2 cellular contexts compared by ENCODE assay signal in the genomic region with DNA sequence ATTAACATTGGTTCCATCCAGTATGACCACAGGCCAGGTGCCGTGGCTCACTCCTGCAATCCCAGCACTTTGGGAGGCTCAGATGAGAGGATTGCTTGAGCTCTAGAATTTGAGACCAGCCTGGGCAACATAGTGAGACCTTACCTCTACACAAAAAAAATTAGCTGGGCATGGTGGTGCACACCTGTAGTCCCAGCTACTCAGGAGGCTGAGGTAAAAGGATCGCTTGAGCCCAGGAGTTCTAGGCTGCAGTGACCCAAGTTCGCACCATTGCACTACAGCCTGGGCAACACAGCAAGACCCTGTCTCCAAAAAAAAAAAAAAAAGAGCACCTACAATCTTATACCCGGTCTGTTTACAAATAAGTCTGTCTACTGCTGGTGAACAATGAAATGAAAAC.
A peak's percentile ranks its signal among the peaks of the same experiment; 100 is the strongest.
TF ChIP-seq lines count a peak whose summit lies in the region.

No MANE protein-coding gene starts in this region.

TF ChIP-seq in HepG2, 621 proteins besides CTCF, POLR2A, EP300 and RAD21:
- TF ChIP-seq, protein P1, sequence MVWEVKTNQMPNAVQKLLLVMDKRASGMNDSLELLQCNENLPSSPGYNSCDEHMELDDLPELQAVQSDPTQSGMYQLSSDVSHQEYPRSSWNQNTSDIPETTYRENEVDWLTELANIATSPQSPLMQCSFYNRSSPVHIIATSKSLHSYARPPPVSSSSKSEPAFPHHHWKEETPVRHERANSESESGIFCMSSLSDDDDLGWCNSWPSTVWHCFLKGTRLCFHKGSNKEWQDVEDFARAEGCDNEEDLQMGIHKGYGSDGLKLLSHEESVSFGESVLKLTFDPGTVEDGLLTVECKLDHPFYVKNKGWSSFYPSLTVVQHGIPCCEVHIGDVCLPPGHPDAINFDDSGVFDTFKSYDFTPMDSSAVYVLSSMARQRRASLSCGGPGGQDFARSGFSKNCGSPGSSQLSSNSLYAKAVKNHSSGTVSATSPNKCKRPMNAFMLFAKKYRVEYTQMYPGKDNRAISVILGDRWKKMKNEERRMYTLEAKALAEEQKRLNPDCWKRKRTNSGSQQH (CRISPR knock-in tag; IDR thresholded peaks at IDR 0.05; ENCODE audit: low read depth), result no peak
- TF ChIP-seq ZNF121 (CRISPR knock-in tag; IDR thresholded peaks at IDR 0.05), result peak; percentile 42; the same call in 1 of the 2 replicates
- TF ChIP-seq, protein P2, sequence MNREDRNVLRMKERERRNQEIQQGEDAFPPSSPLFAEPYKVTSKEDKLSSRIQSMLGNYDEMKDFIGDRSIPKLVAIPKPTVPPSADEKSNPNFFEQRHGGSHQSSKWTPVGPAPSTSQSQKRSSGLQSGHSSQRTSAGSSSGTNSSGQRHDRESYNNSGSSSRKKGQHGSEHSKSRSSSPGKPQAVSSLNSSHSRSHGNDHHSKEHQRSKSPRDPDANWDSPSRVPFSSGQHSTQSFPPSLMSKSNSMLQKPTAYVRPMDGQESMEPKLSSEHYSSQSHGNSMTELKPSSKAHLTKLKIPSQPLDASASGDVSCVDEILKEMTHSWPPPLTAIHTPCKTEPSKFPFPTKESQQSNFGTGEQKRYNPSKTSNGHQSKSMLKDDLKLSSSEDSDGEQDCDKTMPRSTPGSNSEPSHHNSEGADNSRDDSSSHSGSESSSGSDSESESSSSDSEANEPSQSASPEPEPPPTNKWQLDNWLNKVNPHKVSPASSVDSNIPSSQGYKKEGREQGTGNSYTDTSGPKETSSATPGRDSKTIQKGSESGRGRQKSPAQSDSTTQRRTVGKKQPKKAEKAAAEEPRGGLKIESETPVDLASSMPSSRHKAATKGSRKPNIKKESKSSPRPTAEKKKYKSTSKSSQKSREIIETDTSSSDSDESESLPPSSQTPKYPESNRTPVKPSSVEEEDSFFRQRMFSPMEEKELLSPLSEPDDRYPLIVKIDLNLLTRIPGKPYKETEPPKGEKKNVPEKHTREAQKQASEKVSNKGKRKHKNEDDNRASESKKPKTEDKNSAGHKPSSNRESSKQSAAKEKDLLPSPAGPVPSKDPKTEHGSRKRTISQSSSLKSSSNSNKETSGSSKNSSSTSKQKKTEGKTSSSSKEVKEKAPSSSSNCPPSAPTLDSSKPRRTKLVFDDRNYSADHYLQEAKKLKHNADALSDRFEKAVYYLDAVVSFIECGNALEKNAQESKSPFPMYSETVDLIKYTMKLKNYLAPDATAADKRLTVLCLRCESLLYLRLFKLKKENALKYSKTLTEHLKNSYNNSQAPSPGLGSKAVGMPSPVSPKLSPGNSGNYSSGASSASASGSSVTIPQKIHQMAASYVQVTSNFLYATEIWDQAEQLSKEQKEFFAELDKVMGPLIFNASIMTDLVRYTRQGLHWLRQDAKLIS (CRISPR knock-in tag; IDR thresholded peaks at IDR 0.05), result no peak
- TF ChIP-seq ONECUT2 (CRISPR knock-in tag; IDR thresholded peaks at IDR 0.05), result no peak
TF ChIP-seq in HepG2: peak in this region for 1.

TF ChIP-seq in HEK293, 187 proteins besides CTCF, POLR2A, EP300 and RAD21:
- TF ChIP-seq ZNF121 (tag by site-specific recombination; IDR thresholded peaks at IDR 0.05) (peak; percentile 51; the same call in 1 of the 2 replicates), ZNF169 (tag by site-specific recombination; IDR thresholded peaks at IDR 0.05) (no peak)
- TF ChIP-seq, protein P3, sequence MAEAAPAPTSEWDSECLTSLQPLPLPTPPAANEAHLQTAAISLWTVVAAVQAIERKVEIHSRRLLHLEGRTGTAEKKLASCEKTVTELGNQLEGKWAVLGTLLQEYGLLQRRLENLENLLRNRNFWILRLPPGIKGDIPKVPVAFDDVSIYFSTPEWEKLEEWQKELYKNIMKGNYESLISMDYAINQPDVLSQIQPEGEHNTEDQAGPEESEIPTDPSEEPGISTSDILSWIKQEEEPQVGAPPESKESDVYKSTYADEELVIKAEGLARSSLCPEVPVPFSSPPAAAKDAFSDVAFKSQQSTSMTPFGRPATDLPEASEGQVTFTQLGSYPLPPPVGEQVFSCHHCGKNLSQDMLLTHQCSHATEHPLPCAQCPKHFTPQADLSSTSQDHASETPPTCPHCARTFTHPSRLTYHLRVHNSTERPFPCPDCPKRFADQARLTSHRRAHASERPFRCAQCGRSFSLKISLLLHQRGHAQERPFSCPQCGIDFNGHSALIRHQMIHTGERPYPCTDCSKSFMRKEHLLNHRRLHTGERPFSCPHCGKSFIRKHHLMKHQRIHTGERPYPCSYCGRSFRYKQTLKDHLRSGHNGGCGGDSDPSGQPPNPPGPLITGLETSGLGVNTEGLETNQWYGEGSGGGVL (tag by site-specific recombination; IDR thresholded peaks at IDR 0.05), result no peak
